In genomic region chr16:15961060-15961511, GRCh38 we compare ENCODE assay signal across 8 cellular contexts.
DNase-seq lines count a peak whose midpoint lies in the region; ATAC-seq and TF ChIP-seq lines count a peak whose summit lies in the region.

No MANE protein-coding gene starts in this region.

- no peaks in the 10 kb centered on the region for H3K27me3 Mint-ChIP-seq in nephron (ENCODE audit: low read depth)

- DNase-seq in GM19238 (ENCODE audit: insufficient read length, low spot score), result peak; percentile 53
- DNase-seq in activated T-cell treated with anti-CD3 and anti-CD28 coated beads, Interleukin-2, amount 50 U/mL, for 1 hour, result peak; percentile 58
- no peak for DNase-seq in NCI-H510A (lab: John Stamatoyannopoulos, UW)
- no peak for DNase-seq in cerebellar nuclear complex (lab: John Stamatoyannopoulos, UW)
- DNase-seq in DMS79 treated with DMSO at 0.1 percent for 48 hours (lab: John Stamatoyannopoulos, UW), result no peak

- H3K27ac Mint-ChIP-seq in nephron, result peak overlapping the region; percentile 22 to 62 (median 45)

- peaks cover 17% of the 10 kb centered on the region for H3K36me3 Mint-ChIP-seq in nephron (ENCODE audit: low read depth)

- no peak overlapping the region for H3K4me3 Mint-ChIP-seq in nephron

- no peak for TF ChIP-seq CTCF in nephron (IDR thresholded peaks at IDR 0.05; ENCODE audit: unreplicated experiment in 3 of 3)

- H3K4me1 Mint-ChIP-seq in nephron, result no peaks in the 10 kb centered on the region

- ATAC-seq in HG03469 (IDR thresholded peaks at IDR 0.05; ENCODE audit: unreplicated experiment) (peak; percentile 42), HG02981 (IDR thresholded peaks at IDR 0.05; ENCODE audit: unreplicated experiment) (no peak)

- H3K9me3 Mint-ChIP-seq in nephron, result peaks cover 12% of the 10 kb centered on the region

Comparison
In these comparisons a context has a peak if more than half of its experiments do, and no peak if none do; other contexts are left out.
1. DNase-seq: peak in GM19238 (single experiment) and activated T-cell treated with anti-CD3 and anti-CD28 coated beads, Interleukin-2, amount 50 U/mL, for 1 hour (single experiment); none in NCI-H510A (single experiment), cerebellar nuclear complex (0 of 2) and DMS79 treated with DMSO at 0.1 percent for 48 hours (single experiment).